8 cellular contexts compared by ENCODE assay signal in the genomic region with DNA sequence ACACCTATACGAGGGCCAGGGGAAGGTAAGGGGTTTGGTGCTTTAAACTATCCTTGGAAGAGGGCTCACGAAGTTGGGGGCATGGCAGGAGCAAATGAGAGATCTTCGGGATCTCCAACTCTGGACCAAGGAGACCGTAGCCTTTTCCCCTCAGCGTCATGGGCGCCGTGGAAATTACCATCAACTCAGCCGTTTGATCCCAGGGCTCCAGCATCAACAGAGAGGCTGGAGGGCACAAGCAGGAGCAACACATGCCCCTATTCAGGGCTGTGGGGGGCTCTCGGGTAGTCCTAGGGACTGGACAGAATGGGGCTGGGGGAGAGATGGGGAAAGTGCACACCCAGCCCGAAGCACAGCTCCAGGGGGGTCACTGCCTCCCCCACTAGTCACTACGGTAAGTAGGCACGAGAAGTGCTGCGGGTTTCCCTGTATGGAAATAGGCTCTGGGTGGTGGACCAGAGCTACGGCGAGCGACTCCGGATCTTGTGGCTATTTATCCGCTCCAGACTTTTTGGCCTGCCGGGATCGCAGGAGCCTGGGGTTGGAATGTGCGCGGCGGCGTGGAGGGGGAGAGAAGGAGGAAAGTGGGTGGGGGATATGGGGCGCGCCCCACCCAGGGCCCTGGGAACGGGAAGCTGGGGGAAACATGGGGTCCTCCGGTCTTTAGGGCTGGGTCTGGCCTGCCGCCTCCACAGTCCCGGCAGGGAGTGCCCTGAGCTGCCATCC. TPM values are rescaled to one million over a fixed set of nuclear protein-coding genes. Genes with fewer than 3 reads are reported as not detected.
DNase-seq lines count a peak whose midpoint lies in the region; ATAC-seq and TF ChIP-seq lines count a peak whose summit lies in the region.

No MANE protein-coding gene starts in this region.

- DNase-seq in AG09319 (ENCODE audit: extremely low read depth, low read depth) (peak; percentile 79), HL-60 (ENCODE audit: low read depth in 1 of 2, low spot score in 1 of 2) (no peak), SJCRH30 (peak; percentile 86 to 88), esophagus muscularis mucosa (ENCODE audit: extremely low spot score) (peak; percentile 94), middle frontal gyrus (ENCODE audit: extremely low spot score, low spot score) (peak; percentile 74), ureter (ENCODE audit: low spot score) (peak; percentile 85)

- H3K9me3 ChIP-seq in SJCRH30 (replicated peaks) (no peaks in the 10 kb centered on the region), esophagus muscularis mucosa (no peaks in the 10 kb centered on the region)

- intact Hi-C loops in esophagus muscularis mucosa (cut with DNase I), result loop anchor here (5.0 kb wide), 1 partner anchor 36 kb away; no protein-coding TSS in a partner anchor

- ATAC-seq in HG02759 (IDR thresholded peaks at IDR 0.05; ENCODE audit: unreplicated experiment), result no peak
- no peak for ATAC-seq in HG02938 (IDR thresholded peaks at IDR 0.05; ENCODE audit: unreplicated experiment)

- TF ChIP-seq CTCF in AG09319 (IDR thresholded peaks at IDR 0.05; ENCODE audit: low read depth, low read length), result no peak
- no peak for TF ChIP-seq CTCF in HL-60 (IDR thresholded peaks at IDR 0.05; ENCODE audit: insufficient read depth, low read length)
- peak in 2 of 3 experiments; percentile 1 to 13 for TF ChIP-seq CTCF in esophagus muscularis mucosa (IDR thresholded peaks at IDR 0.05)

- TF ChIP-seq POLR2A in esophagus muscularis mucosa (IDR thresholded peaks at IDR 0.05; ENCODE audit: low read depth), result peak; percentile 33

- H3K27me3 ChIP-seq in HL-60 (ENCODE audit: insufficient read depth, poor library complexity, severe bottlenecking), result no peaks in the 10 kb centered on the region
- H3K27me3 ChIP-seq in SJCRH30, result no peaks in the 10 kb centered on the region
- H3K27me3 ChIP-seq in esophagus muscularis mucosa, result no peaks in the 10 kb centered on the region

- H3K4me1 ChIP-seq in SJCRH30, result no peaks in the 10 kb centered on the region; the same call in 1 of the 2 replicates
- peaks cover 31 to 49% (median 43%) of the 10 kb centered on the region in 4 donors for H3K4me1 ChIP-seq in esophagus muscularis mucosa

- 9% methylated on average over 27 of the region's 30 CpGs for WGBS in esophagus muscularis mucosa

- no peak for TF ChIP-seq EP300 in esophagus muscularis mucosa (IDR thresholded peaks at IDR 0.05)

- H3K36me3 ChIP-seq in SJCRH30 (no peaks in the 10 kb centered on the region), esophagus muscularis mucosa (peaks cover 11 to 34% (median 30%) of the 10 kb centered on the region in 4 donors)

- H3K4me3 ChIP-seq in HL-60 (replicated peaks; ENCODE audit: insufficient read depth, low read length) (peak overlapping the region; percentile 9; the same call in 1 of the 2 replicates), SJCRH30 (peak overlapping the region; percentile 65), esophagus muscularis mucosa (peak overlapping the region; percentile 75 to 86 (median 85))

- H3K27ac ChIP-seq in HL-60 (replicated peaks) (no peak overlapping the region), SJCRH30 (peak overlapping the region; percentile 55), esophagus muscularis mucosa (replicated peaks in 1 of 4) (peak overlapping the region; percentile 89 to 91 (median 90))

RNA-seq across cellular contexts. Expression of gene LAMB2, which starts 0.5 kb away (rescaled TPM):
- 49.7 and 53.4 TPM in 2 replicates for total RNA-seq in SJCRH30 (2014; rRNA removed; shearing (Covaris generic))
- total RNA-seq in esophagus muscularis mucosa (1,000 to 10,000 TPM in 1 of 4 donors, 100 to 1,000 TPM in 3; 609 to 1,229 (median 740) TPM), ureter (311 TPM)

RNA-seq across cellular contexts. Expression of gene USP19, which starts 12.8 kb away (rescaled TPM):
- total RNA-seq in SJCRH30 (2014; rRNA removed; shearing (Covaris generic)), result 39.2 and 41.2 TPM in 2 replicates
- 10 to 100 TPM; 57.5 to 64.4 (median 59.9) TPM for total RNA-seq in esophagus muscularis mucosa
- 69.3 TPM for total RNA-seq in ureter

RNA-seq across cellular contexts. Expression of gene QARS1, which starts 28.8 kb away (rescaled TPM):
- total RNA-seq in SJCRH30 (2014; rRNA removed; shearing (Covaris generic)), result 192 TPM in 2 replicates
- 100 to 1,000 TPM; 151 to 229 (median 197) TPM for total RNA-seq in esophagus muscularis mucosa
- total RNA-seq in ureter, result 355 TPM

RNA-seq across cellular contexts. Expression of gene CCDC71, which starts 32.7 kb away (rescaled TPM):
- 16.0 and 19.3 TPM in 2 replicates for total RNA-seq in SJCRH30 (2014; rRNA removed; shearing (Covaris generic))
- 10 to 100 TPM; 19.9 to 25.6 (median 23.7) TPM for total RNA-seq in esophagus muscularis mucosa
- total RNA-seq in ureter, result 32.1 TPM

RNA-seq across cellular contexts. Expression of gene KLHDC8B, which starts 38.0 kb away (rescaled TPM):
- total RNA-seq in SJCRH30 (2014; rRNA removed; shearing (Covaris generic)), result 7.8 and 8.6 TPM in 2 replicates
- total RNA-seq in esophagus muscularis mucosa (100 to 1,000 TPM in 1 of 4 donors, 10 to 100 TPM in 3; 78.6 to 190 (median 91.2) TPM), ureter (36.5 TPM)

Comparison
In these comparisons a context has a peak if more than half of its experiments do, and no peak if none do; other contexts are left out.
1. DNase-seq: peak in AG09319 (single experiment), SJCRH30 (2 of 2), esophagus muscularis mucosa (single experiment), middle frontal gyrus (single experiment) and ureter (single experiment); none in HL-60 (0 of 2).
2. CTCF ChIP-seq: peak in esophagus muscularis mucosa (2 of 3); none in AG09319 (single experiment) and HL-60 (single experiment).
3. H3K4me3 ChIP-seq: peak in every context shown above with its lines; median percentile 85 in esophagus muscularis mucosa; 65 in SJCRH30; 9 in HL-60.